Comparison of ENCODE assay signal across 13 cellular contexts in genomic region chr11:14312736-14313438, GRCh38. TPM values are rescaled to one million over a fixed set of nuclear protein-coding genes. Genes with fewer than 3 reads are reported as not detected.
DNase-seq lines count a peak whose midpoint lies in the region; ATAC-seq and TF ChIP-seq lines count a peak whose summit lies in the region.
"Had no signal": no experiment of that assay in that cellular context is flagged by ENCODE, and none has a peak within 500 bp of the region (broad histone marks: within the 10 kb centered on the region; RNA-seq: fewer than 3 reads in every experiment).

No MANE protein-coding gene starts in this region.

- H3K27ac Mint-ChIP-seq in stimulated activated effector memory CD8-positive, alpha-beta T cell treated with anti-CD3 and anti-CD28 coated beads, Interleukin-12 subunit alpha, Interleukin-12 subunit beta, amount 100 ng/mL, for 72 hours: peak overlapping the region; percentile 38

- no peak overlapping the region for H2AFZ ChIP-seq in PC-3 (ENCODE audit: low read length)

- BruUV-seq in PC-3 (replicated peaks; lab: Mats Ljungman, UMichigan): no TSS peak

- H3K9me3 ChIP-seq in PC-3 (ENCODE audit: low read length): no peaks in the 10 kb centered on the region

- no peak overlapping the region for H3K9ac ChIP-seq in PC-3 (ENCODE audit: low read length)

- peak; percentile 72 for ATAC-seq in PC-3
- ATAC-seq in stimulated activated effector memory CD8-positive, alpha-beta T cell treated with anti-CD3 and anti-CD28 coated beads, Interleukin-12 subunit alpha, Interleukin-12 subunit beta, amount 100 ng/mL, for 72 hours: peak; percentile 76

- DNase-seq in GM12865 (ENCODE audit: low read depth): no peak
- peak; percentile 74 for DNase-seq in PC-3
- peak; percentile 27 for DNase-seq in epithelial cell of esophagus (ENCODE audit: low read depth)
- no peak for DNase-seq in stimulated activated effector memory CD8-positive, alpha-beta T cell treated with anti-CD3 and anti-CD28 coated beads, Interleukin-12 subunit alpha, Interleukin-12 subunit beta, amount 100 ng/mL, for 72 hours (ENCODE audit: low spot score in 2 of 2)
- DNase-seq in activated gamma-delta T cell (lab: John Stamatoyannopoulos, UW): no peak
- no peak for DNase-seq in NCI-H524 treated with DMSO at 0.1 percent for 48 hours (lab: John Stamatoyannopoulos, UW)
- no peak for DNase-seq in SIG-M5 treated with dmso at 0.1 percent for 504 hours (lab: John Stamatoyannopoulos, UW; ENCODE audit: unreplicated experiment)
- DNase-seq: amniotic stem cell; effector CD8-positive, alpha-beta T cell; NCI-H1105 treated with DMSO at 0.1 percent for 48 hours; NCI-H69 had no signal

- H3K4me1 ChIP-seq in PC-3 (ENCODE audit: insufficient read depth, low read length): peaks cover 49% of the 10 kb centered on the region

- peaks cover 25% of the 10 kb centered on the region for H3K4me1 Mint-ChIP-seq in stimulated activated effector memory CD8-positive, alpha-beta T cell treated with anti-CD3 and anti-CD28 coated beads, Interleukin-12 subunit alpha, Interleukin-12 subunit beta, amount 100 ng/mL, for 72 hours

- peak overlapping the region; percentile 31 for H3K4me3 Mint-ChIP-seq in stimulated activated effector memory CD8-positive, alpha-beta T cell treated with anti-CD3 and anti-CD28 coated beads, Interleukin-12 subunit alpha, Interleukin-12 subunit beta, amount 100 ng/mL, for 72 hours

- POLR2A ChIA-PET in PC-3 (lab: Charles Lee; ENCODE audit: unreplicated experiment): no interaction called here

- CTCF ChIA-PET in PC-3 (lab: Charles Lee): interaction anchor here (0.5 to 1.4 kb wide), 5 partner anchors 12 to 106 kb away, joined by 3 to 9 read pairs (median 5); partner anchors contain the start of gene RRAS2

- TF ChIP-seq CTCF in GM12865 (IDR thresholded peaks at IDR 0.05; ENCODE audit: insufficient read depth, low read depth, low read length, missing control alignments) (no peak), PC-3 (conservative IDR thresholded peaks at IDR 0.05; ENCODE audit: low read depth, low read length) (no peak), epithelial cell of esophagus (IDR thresholded peaks at IDR 0.05; ENCODE audit: insufficient read depth, low read depth, low read length, missing control alignments) (no peak)

- H3K9me2 ChIP-seq in PC-3 (replicated peaks; ENCODE audit: low read length): no peaks in the 10 kb centered on the region

- H4K20me1 ChIP-seq in PC-3 (ENCODE audit: low read length): peaks cover 13% of the 10 kb centered on the region; the same call in 1 of the 2 replicates

- no peaks in the 10 kb centered on the region for H3K27me3 ChIP-seq in PC-3 (ENCODE audit: low read length)

- H3K4me3 ChIP-seq in GM12865 (ENCODE audit: low read depth, low read length): peak overlapping the region; percentile 2
- peak overlapping the region; percentile 26; the same call in 1 of the 2 replicates for H3K4me3 ChIP-seq in PC-3 (ENCODE audit: low read length)
- H3K4me3 ChIP-seq in epithelial cell of esophagus (ENCODE audit: low read length): no peak overlapping the region
- H3K4me3 ChIP-seq: SK-N-MC, skin epidermis had no signal

- peak overlapping the region; percentile 59 for H3K4me2 ChIP-seq in PC-3 (ENCODE audit: low read length)

- intact Hi-C loops in PC-3 (cut with micrococcal nuclease): no loop called here

- H3K79me2 ChIP-seq in PC-3 (ENCODE audit: low read length): peaks cover 77% of the 10 kb centered on the region

- no peaks in the 10 kb centered on the region for H3K36me3 Mint-ChIP-seq in stimulated activated effector memory CD8-positive, alpha-beta T cell treated with anti-CD3 and anti-CD28 coated beads, Interleukin-12 subunit alpha, Interleukin-12 subunit beta, amount 100 ng/mL, for 72 hours

- no peaks in the 10 kb centered on the region for H3K36me3 ChIP-seq in PC-3 (ENCODE audit: low read depth, low read length)

- no peaks in the 10 kb centered on the region for H3F3A ChIP-seq in PC-3 (ENCODE audit: low read length, unreplicated experiment)

- no peaks in the 10 kb centered on the region for H3K9me3 Mint-ChIP-seq in stimulated activated effector memory CD8-positive, alpha-beta T cell treated with anti-CD3 and anti-CD28 coated beads, Interleukin-12 subunit alpha, Interleukin-12 subunit beta, amount 100 ng/mL, for 72 hours

- H3K27ac ChIP-seq in PC-3 (ENCODE audit: low read length): peak overlapping the region; percentile 59
- H3K27ac ChIP-seq: SK-N-MC, skin epidermis had no signal

RNA-seq across cellular contexts. Expression of gene RRAS2, which starts 46.1 kb away (rescaled TPM):
- total RNA-seq in PC-3 (2014; rRNA removed): 58.6 and 59.7 TPM in 2 replicates

Comparison
In these comparisons a context has a peak if more than half of its experiments do, and no peak if none do; other contexts are left out.
1. DNase-seq: peak in PC-3 (single experiment) and epithelial cell of esophagus (single experiment); none in GM12865 (single experiment), stimulated activated effector memory CD8-positive, alpha-beta T cell treated with anti-CD3 and anti-CD28 coated beads, Interleukin-12 subunit alpha, Interleukin-12 subunit beta, amount 100 ng/mL, for 72 hours (0 of 2), activated gamma-delta T cell (single experiment), NCI-H524 treated with DMSO at 0.1 percent for 48 hours (single experiment) and SIG-M5 treated with dmso at 0.1 percent for 504 hours (single experiment).